1 cellular context compared by ENCODE assay signal in genomic region chr9:101354143-101354764, GRCh38.
A peak's percentile ranks its signal among the peaks of the same experiment; 100 is the strongest.
TF ChIP-seq lines count a peak whose summit lies in the region.

No MANE protein-coding gene starts in this region.

TF ChIP-seq in HepG2, 621 proteins besides CTCF, POLR2A, EP300 and RAD21 (continued from another document and continues in another):
- TF ChIP-seq AHDC1 (CRISPR knock-in tag; IDR thresholded peaks at IDR 0.05; ENCODE audit: borderline replicate concordance): peak; percentile 99
- TF ChIP-seq ZNF780A (CRISPR knock-in tag; IDR thresholded peaks at IDR 0.05): no peak
- TF ChIP-seq THYN1 (CRISPR knock-in tag; IDR thresholded peaks at IDR 0.05; ENCODE audit: borderline replicate concordance, low read depth): no peak
- TF ChIP-seq THAP11 (CRISPR knock-in tag; IDR thresholded peaks at IDR 0.05): peak; percentile 18; the same call in 1 of the 2 replicates
- TF ChIP-seq PTBP1 (IDR thresholded peaks at IDR 0.05; ENCODE audit: low read depth, low read length, poor library complexity, severe bottlenecking): no peak
- TF ChIP-seq ZFP36L1 (CRISPR knock-in tag; IDR thresholded peaks at IDR 0.05): peak; percentile 42
- TF ChIP-seq UBTF (CRISPR knock-in tag; IDR thresholded peaks at IDR 0.05): no peak
- TF ChIP-seq FOXC1 (CRISPR knock-in tag; IDR thresholded peaks at IDR 0.05; ENCODE audit: borderline replicate concordance): peak; percentile 30; the same call in 1 of the 2 replicates
- peak; percentile 9 for TF ChIP-seq ZEB1 (IDR thresholded peaks at IDR 0.05; ENCODE audit: insufficient replicate concordance, low read depth)
- no peak for TF ChIP-seq TBP (CRISPR knock-in tag; IDR thresholded peaks at IDR 0.05)
- TF ChIP-seq CSRNP1 (CRISPR knock-in tag; IDR thresholded peaks at IDR 0.05): no peak
- no peak for TF ChIP-seq DBP (CRISPR knock-in tag; IDR thresholded peaks at IDR 0.05; ENCODE audit: not compliant biosample characterization)
- peak; percentile 41; the same call in 1 of the 2 replicates for TF ChIP-seq ZNF362 (CRISPR knock-in tag; IDR thresholded peaks at IDR 0.05; ENCODE audit: borderline replicate concordance)
- peak; percentile 87 for TF ChIP-seq HMG20A (CRISPR knock-in tag; IDR thresholded peaks at IDR 0.05; ENCODE audit: borderline replicate concordance)
- no peak for TF ChIP-seq BHLHE40 (IDR thresholded peaks at IDR 0.05; ENCODE audit: low read length)
- no peak for TF ChIP-seq ZBED4 (CRISPR knock-in tag; IDR thresholded peaks at IDR 0.05; ENCODE audit: borderline replicate concordance)
- no peak for TF ChIP-seq HIC2 (CRISPR knock-in tag; IDR thresholded peaks at IDR 0.05; ENCODE audit: low read depth)
- TF ChIP-seq POLR2AphosphoS5 (IDR thresholded peaks at IDR 0.05; ENCODE audit: low read depth, low read length): peak; percentile 60
- peak; percentile 66 for TF ChIP-seq POLR2G (IDR thresholded peaks at IDR 0.05; ENCODE audit: low read depth, low read length)
- 0 out of 2 replicates have a peak, but pooled peaks have one; percentile 10 for TF ChIP-seq ZNF713 (CRISPR knock-in tag; IDR thresholded peaks at IDR 0.05)
- TF ChIP-seq GABPB1 (CRISPR knock-in tag; IDR thresholded peaks at IDR 0.05): 0 out of 2 replicates have a peak, but pooled peaks have one; percentile 6
- no peak for TF ChIP-seq CENPBD1 (CRISPR knock-in tag; IDR thresholded peaks at IDR 0.05; ENCODE audit: borderline replicate concordance, low read depth)
- TF ChIP-seq CHD2 (IDR thresholded peaks at IDR 0.05; ENCODE audit: low read depth, low read length): no peak
- 0 out of 2 replicates have a peak, but pooled peaks have one; percentile 29 for TF ChIP-seq MEIS2 (CRISPR knock-in tag; IDR thresholded peaks at IDR 0.05)
- TF ChIP-seq ZSCAN30 (CRISPR knock-in tag; IDR thresholded peaks at IDR 0.05): peak; percentile 4; the same call in 1 of the 2 replicates
- peak; percentile 87 for TF ChIP-seq TEAD3 (CRISPR knock-in tag; optimal IDR thresholded peaks at IDR 0.05; ENCODE audit: borderline replicate concordance)
- peak; percentile 98 for TF ChIP-seq JUN (CRISPR knock-in tag; IDR thresholded peaks at IDR 0.05)
- TF ChIP-seq ATF2 (CRISPR knock-in tag; IDR thresholded peaks at IDR 0.05): peak; percentile 82; the same call in 1 of the 2 replicates
- no peak for TF ChIP-seq SP140L (CRISPR knock-in tag; IDR thresholded peaks at IDR 0.05; ENCODE audit: borderline replicate concordance)
- TF ChIP-seq HOXA5 (CRISPR knock-in tag; IDR thresholded peaks at IDR 0.05): no peak; the same call in 1 of the 2 replicates
- TF ChIP-seq SIX4 (CRISPR knock-in tag; IDR thresholded peaks at IDR 0.05): 0 out of 2 replicates have a peak, but pooled peaks have one; percentile 42
- no peak for TF ChIP-seq ZNF430 (CRISPR knock-in tag; IDR thresholded peaks at IDR 0.05)
- no peak for TF ChIP-seq AGO1 (IDR thresholded peaks at IDR 0.05; ENCODE audit: low read depth, low read length, poor library complexity, severe bottlenecking)
- peak; percentile 89 for TF ChIP-seq POGZ (CRISPR knock-in tag; IDR thresholded peaks at IDR 0.05)
- peak; percentile 76 for TF ChIP-seq YY1 (IDR thresholded peaks at IDR 0.05; ENCODE audit: insufficient read depth, insufficient replicate concordance, low read depth, low read length)
- peak; percentile 63; the same call in 1 of the 2 replicates for TF ChIP-seq FOXO1 (CRISPR knock-in tag; IDR thresholded peaks at IDR 0.05)
- peak; percentile 97 for TF ChIP-seq MED1 (CRISPR knock-in tag; IDR thresholded peaks at IDR 0.05)
- peak; percentile 72 for TF ChIP-seq ZKSCAN8 (CRISPR knock-in tag; IDR thresholded peaks at IDR 0.05; ENCODE audit: borderline replicate concordance)
- TF ChIP-seq TBL1XR1 (IDR thresholded peaks at IDR 0.05; ENCODE audit: borderline replicate concordance, low read length, partially characterized antibody): no peak
- TF ChIP-seq HIVEP1 (CRISPR knock-in tag; IDR thresholded peaks at IDR 0.05): no peak
- TF ChIP-seq ZNF24 (IDR thresholded peaks at IDR 0.05): no peak; the same call in 1 of the 2 replicates
- no peak for TF ChIP-seq PLRG1 (conservative IDR thresholded peaks at IDR 0.05)
- TF ChIP-seq DNMT3B (CRISPR knock-in tag; conservative IDR thresholded peaks at IDR 0.05): peak; percentile 99; the same call in 1 of the 2 replicates
- no peak for TF ChIP-seq ZNF709 (CRISPR knock-in tag; IDR thresholded peaks at IDR 0.05)
